25 cellular contexts compared by ENCODE assay signal in the genomic region with DNA sequence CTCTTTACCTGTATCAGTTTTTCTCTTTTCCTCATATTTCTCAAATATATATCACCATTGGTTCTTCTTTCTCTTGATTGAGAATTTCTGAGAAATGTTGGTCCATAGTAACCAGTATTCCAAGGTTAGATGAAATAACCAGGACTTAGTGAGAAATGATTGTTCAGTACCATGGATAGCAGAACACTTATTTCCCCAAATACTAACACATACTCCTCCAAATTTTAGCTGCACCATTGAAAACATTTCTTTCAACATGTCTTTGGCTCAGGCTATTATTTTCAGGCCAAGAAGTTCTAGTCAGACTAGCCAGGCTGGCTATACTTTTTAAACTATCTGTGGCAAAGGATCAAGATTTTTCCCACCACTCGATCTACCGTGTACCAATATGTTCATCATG.
A peak's percentile ranks its signal among the peaks of the same experiment; 100 is the strongest.
DNase-seq lines count a peak whose midpoint lies in the region; ATAC-seq and TF ChIP-seq lines count a peak whose summit lies in the region.
"Had no signal": no experiment of that assay in that cellular context is flagged by ENCODE, and none has a peak within 500 bp of the region (broad histone marks: within the 10 kb centered on the region; RNA-seq: fewer than 3 reads in every experiment).

No MANE protein-coding gene starts in this region.

- peak; percentile 13 for DNase-seq in GM03348 (ENCODE audit: low spot score)
- peak; percentile 39 for DNase-seq in epithelial cell of esophagus (ENCODE audit: low read depth)
- DNase-seq in left kidney (ENCODE audit: low read depth, low spot score) = peak; percentile 39
- DNase-seq in thyroid gland = no peak
- DNase-seq in NCI-H1930 (lab: John Stamatoyannopoulos, UW) = no peak
- DNase-seq in activated naive CD4-positive, alpha-beta T cell treated with Interleukin-2 at 50 U/mL for 16 hours = no peak
- DNase-seq: activated B cell treated with CpG ODN at 0.5 μM for 24 hours; activated naive CD4-positive, alpha-beta T cell treated with anti-CD3 and anti-CD28 coated beads, Interleukin-2, amount 10 ng/mL, durations not matched to agents 7 days and 5 days; Calu3; DND-41; dorsolateral prefrontal cortex; left colon; naive B cell; NCI-H2171; NCI-H510A; NK-92 treated with Interleukin-12 subunit alpha and Interleukin-12 subunit beta, amount 100 ng/mL, for 24 hours; stimulated activated naive CD4-positive, alpha-beta T cell treated with Interleukin-2 at 50 U/mL for 16 hours; T-cell; uterus had no signal

- intact Hi-C loops in thyroid gland (cut with DNase I) = no loop called here

- H3K27ac ChIP-seq in thyroid gland = no peak overlapping the region
- H3K27ac ChIP-seq: dorsolateral prefrontal cortex, foreskin keratinocyte, KMS-11, prostate gland, SJCRH30, uterus had no signal

- H3K9me3 ChIP-seq in thyroid gland = no peaks in the 10 kb centered on the region
- H3K9me3 ChIP-seq: prostate gland, SJCRH30 had no signal

- H3K4me3 ChIP-seq in epithelial cell of esophagus (ENCODE audit: low read length) (no peak overlapping the region), thyroid gland (replicated peaks in 1 of 3) (no peak overlapping the region)
- H3K4me3 ChIP-seq: dorsolateral prefrontal cortex, prostate gland, SJCRH30, uterus had no signal

- TF ChIP-seq CTCF in epithelial cell of esophagus (IDR thresholded peaks at IDR 0.05; ENCODE audit: insufficient read depth, low read depth, low read length, missing control alignments) (no peak), thyroid gland (IDR thresholded peaks at IDR 0.05) (no peak)

- no peaks in the 10 kb centered on the region for H3K4me1 ChIP-seq in thyroid gland
- H3K4me1 ChIP-seq: foreskin keratinocyte, prostate gland, SJCRH30, uterus had no signal

- 95 to 99% methylated on average over 2 of the region's 2 CpGs for WGBS in thyroid gland, 2 donors

- ATAC-seq in HG03095 (IDR thresholded peaks at IDR 0.05; ENCODE audit: unreplicated experiment) = no peak
- ATAC-seq: foreskin keratinocyte, left colon, T-cell had no signal

- no peaks in the 10 kb centered on the region for H3K36me3 ChIP-seq in thyroid gland
- H3K36me3 ChIP-seq: prostate gland, SJCRH30, uterus had no signal

- H3K27me3 ChIP-seq in thyroid gland = no peaks in the 10 kb centered on the region
- H3K27me3 ChIP-seq: SJCRH30, uterus had no signal

- TF ChIP-seq POLR2A in thyroid gland (IDR thresholded peaks at IDR 0.05) = no peak

TF ChIP-seq in PFSK-1, 5 proteins besides CTCF, POLR2A, EP300 and RAD21:
- TF ChIP-seq, protein P1, sequence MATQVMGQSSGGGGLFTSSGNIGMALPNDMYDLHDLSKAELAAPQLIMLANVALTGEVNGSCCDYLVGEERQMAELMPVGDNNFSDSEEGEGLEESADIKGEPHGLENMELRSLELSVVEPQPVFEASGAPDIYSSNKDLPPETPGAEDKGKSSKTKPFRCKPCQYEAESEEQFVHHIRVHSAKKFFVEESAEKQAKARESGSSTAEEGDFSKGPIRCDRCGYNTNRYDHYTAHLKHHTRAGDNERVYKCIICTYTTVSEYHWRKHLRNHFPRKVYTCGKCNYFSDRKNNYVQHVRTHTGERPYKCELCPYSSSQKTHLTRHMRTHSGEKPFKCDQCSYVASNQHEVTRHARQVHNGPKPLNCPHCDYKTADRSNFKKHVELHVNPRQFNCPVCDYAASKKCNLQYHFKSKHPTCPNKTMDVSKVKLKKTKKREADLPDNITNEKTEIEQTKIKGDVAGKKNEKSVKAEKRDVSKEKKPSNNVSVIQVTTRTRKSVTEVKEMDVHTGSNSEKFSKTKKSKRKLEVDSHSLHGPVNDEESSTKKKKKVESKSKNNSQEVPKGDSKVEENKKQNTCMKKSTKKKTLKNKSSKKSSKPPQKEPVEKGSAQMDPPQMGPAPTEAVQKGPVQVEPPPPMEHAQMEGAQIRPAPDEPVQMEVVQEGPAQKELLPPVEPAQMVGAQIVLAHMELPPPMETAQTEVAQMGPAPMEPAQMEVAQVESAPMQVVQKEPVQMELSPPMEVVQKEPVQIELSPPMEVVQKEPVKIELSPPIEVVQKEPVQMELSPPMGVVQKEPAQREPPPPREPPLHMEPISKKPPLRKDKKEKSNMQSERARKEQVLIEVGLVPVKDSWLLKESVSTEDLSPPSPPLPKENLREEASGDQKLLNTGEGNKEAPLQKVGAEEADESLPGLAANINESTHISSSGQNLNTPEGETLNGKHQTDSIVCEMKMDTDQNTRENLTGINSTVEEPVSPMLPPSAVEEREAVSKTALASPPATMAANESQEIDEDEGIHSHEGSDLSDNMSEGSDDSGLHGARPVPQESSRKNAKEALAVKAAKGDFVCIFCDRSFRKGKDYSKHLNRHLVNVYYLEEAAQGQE (IDR thresholded peaks at IDR 0.05; ENCODE audit: insufficient read depth in 1 of 2, low read depth in 2 of 2, low read length in 2 of 2) = peak; percentile 85 to 88
- TF ChIP-seq FOXP2 (optimal IDR thresholded peaks at IDR 0.05; ENCODE audit: borderline replicate concordance, extremely low read depth, extremely low read length, insufficient read depth) = no peak
- no peak for TF ChIP-seq TAF1 (IDR thresholded peaks at IDR 0.05; ENCODE audit: borderline replicate concordance, insufficient read depth, low read length)
- no peak for TF ChIP-seq SIN3A (IDR thresholded peaks at IDR 0.05; ENCODE audit: borderline replicate concordance, insufficient read depth, low read length)
- no peak for TF ChIP-seq POLR2AphosphoS5 (IDR thresholded peaks at IDR 0.05; ENCODE audit: low read depth, low read length)
TF ChIP-seq in PFSK-1: peak in this region for 1.

Comparison
In these comparisons a context has a peak if more than half of its experiments do, and no peak if none do; other contexts are left out.
1. DNase-seq: peak in GM03348 (single experiment), epithelial cell of esophagus (single experiment) and left kidney (single experiment); none in thyroid gland (0 of 2), NCI-H1930 (0 of 2) and activated naive CD4-positive, alpha-beta T cell treated with Interleukin-2 at 50 U/mL for 16 hours (single experiment).